ENCODE assay signal across 8 cellular contexts in genomic region chr9:85142461-85143401, GRCh38.
DNase-seq lines count a peak whose midpoint lies in the region; ATAC-seq and TF ChIP-seq lines count a peak whose summit lies in the region.

No MANE protein-coding gene starts in this region.

- H3F3A ChIP-seq in DOHH2 (ENCODE audit: control insufficient read depth, insufficient read depth) = no peaks in the 10 kb centered on the region

- no peaks in the 10 kb centered on the region for H3K27me3 ChIP-seq in DOHH2 (ENCODE audit: control insufficient read depth, low read length)

- H3K9me2 ChIP-seq in DOHH2 (replicated peaks; ENCODE audit: control insufficient read depth, low read length) = no peaks in the 10 kb centered on the region

- H3K4me3 ChIP-seq in DOHH2 (ENCODE audit: low read length) (no peak overlapping the region), coronary artery (no peak overlapping the region), mucosa of descending colon (no peak overlapping the region)

- intact Hi-C loops in mucosa of descending colon (cut with DNase I, micrococcal nuclease) = loop anchor here in 1 of 2 donors (10.0 kb wide), 1 partner anchor 748 kb away; no protein-coding TSS in a partner anchor

- H3K79me2 ChIP-seq in DOHH2 (ENCODE audit: control insufficient read depth, low read length) = no peaks in the 10 kb centered on the region

- H3K27ac ChIP-seq in DOHH2 (ENCODE audit: low read depth, low read length) (no peak overlapping the region), coronary artery (no peak overlapping the region)

- H3K4me1 ChIP-seq in DOHH2 (ENCODE audit: control insufficient read depth, low read length) (no peaks in the 10 kb centered on the region), mucosa of descending colon (ENCODE audit: low read depth) (no peaks in the 10 kb centered on the region)

- DNase-seq in KBM-7 (peak; percentile 7), coronary artery (ENCODE audit: low spot score) (no peak), mucosa of descending colon (no peak), T-helper 1 cell (no peak)

- no peak overlapping the region for H3K4me2 ChIP-seq in DOHH2 (ENCODE audit: low read length)

- TF ChIP-seq CTCF in DOHH2 (IDR thresholded peaks at IDR 0.05; ENCODE audit: low read depth, low read length, poor library complexity, severe bottlenecking) (peak; percentile 49), coronary artery (IDR thresholded peaks at IDR 0.05) (peak; percentile 30), mucosa of descending colon (IDR thresholded peaks at IDR 0.05) (peak; percentile 27)

- peak; percentile 70 for ATAC-seq in mucosa of descending colon
- ATAC-seq in GM19328 (IDR thresholded peaks at IDR 0.05; ENCODE audit: unreplicated experiment) = no peak
- no peak for ATAC-seq in GM18867 (IDR thresholded peaks at IDR 0.05; ENCODE audit: unreplicated experiment)
- ATAC-seq in HG02763 (IDR thresholded peaks at IDR 0.05; ENCODE audit: unreplicated experiment) = no peak

- H3K9me3 ChIP-seq in DOHH2 (ENCODE audit: control insufficient read depth, insufficient read depth, low read length) (no peaks in the 10 kb centered on the region), mucosa of descending colon (no peaks in the 10 kb centered on the region)

- H3K36me3 ChIP-seq in DOHH2 (ENCODE audit: control insufficient read depth, low read length) (no peaks in the 10 kb centered on the region), mucosa of descending colon (ENCODE audit: low read depth) (no peaks in the 10 kb centered on the region)

- no peaks in the 10 kb centered on the region for H4K20me1 ChIP-seq in DOHH2 (ENCODE audit: control insufficient read depth, insufficient read depth, low read depth, low read length)

- in situ Hi-C loops in KBM-7 (cut with MboI; ENCODE audit: low pct_unique_long_range_greater_than_20kb, low sequenced_read_pairs) = no loop called here
